ENCODE assay signal across 13 cellular contexts in genomic region chr7:149871576-149871975, GRCh38.
DNase-seq lines count a peak whose midpoint lies in the region; ATAC-seq and TF ChIP-seq lines count a peak whose summit lies in the region.
"Had no signal": no experiment of that assay in that cellular context is flagged by ENCODE, and none has a peak within 500 bp of the region (broad histone marks: within the 10 kb centered on the region; RNA-seq: fewer than 3 reads in every experiment).

No MANE protein-coding gene starts in this region.

- peak overlapping the region; percentile 38 for H3K4me3 Mint-ChIP-seq in nephron progenitor cell

- peaks cover 32% of the 10 kb centered on the region for H3K4me1 Mint-ChIP-seq in nephron progenitor cell

- H3K9me3 Mint-ChIP-seq in nephron progenitor cell, result no peaks in the 10 kb centered on the region

- ATAC-seq in GM19467 (IDR thresholded peaks at IDR 0.05; ENCODE audit: unreplicated experiment), result no peak

- H3K27me3 Mint-ChIP-seq in nephron progenitor cell (ENCODE audit: low read depth, poor library complexity), result peaks cover 19% of the 10 kb centered on the region

- DNase-seq in NCI-H82 (lab: John Stamatoyannopoulos, UW) (peak; percentile 30), NCI-H82 treated with DMSO at 0.1 percent for 48 hours (lab: John Stamatoyannopoulos, UW; ENCODE audit: unreplicated experiment) (no peak), NAMALWA (ENCODE audit: low spot score) (peak; percentile 55), astrocyte of the hippocampus (ENCODE audit: low read depth, low spot score) (peak; percentile 79), nephron progenitor cell (no peak), kidney tubule cell (ENCODE audit: low spot score) (no peak), MV-4-11 (lab: John Stamatoyannopoulos, UW) (no peak)
- DNase-seq: DMS153, GOT3, kidney, NCI-H226, upper lobe of left lung had no signal

- no peak overlapping the region for H3K27ac Mint-ChIP-seq in nephron progenitor cell

- no peak for TF ChIP-seq CTCF in nephron progenitor cell (IDR thresholded peaks at IDR 0.05)

- H3K36me3 Mint-ChIP-seq in nephron progenitor cell (ENCODE audit: low read depth), result no peaks in the 10 kb centered on the region

Comparison
In these comparisons a context has a peak if more than half of its experiments do, and no peak if none do; other contexts are left out.
1. DNase-seq: peak in NCI-H82 (single experiment), NAMALWA (single experiment) and astrocyte of the hippocampus (single experiment); none in NCI-H82 treated with DMSO at 0.1 percent for 48 hours (single experiment), nephron progenitor cell (single experiment), kidney tubule cell (single experiment) and MV-4-11 (single experiment).